In genomic region chr2:11583840-11584529, GRCh38 we compare ENCODE assay signal across 8 cellular contexts. TPM values are rescaled to one million over a fixed set of nuclear protein-coding genes. Genes with fewer than 3 reads are reported as not detected.
A peak's percentile ranks its signal among the peaks of the same experiment; 100 is the strongest.
DNase-seq lines count a peak whose midpoint lies in the region; ATAC-seq, FAIRE-seq and TF ChIP-seq lines count a peak whose summit lies in the region.

No MANE protein-coding gene starts in this region.

- CTCF ChIA-PET in activated CD4-positive, alpha-beta memory T cell treated with anti-CD3 and anti-CD28 coated beads, Interleukin-2, amount 10 ng/mL, durations not matched to agents 7 days and 5 days (lab: Charles Lee) = interaction anchor here (0.8 to 6.2 kb wide), 18 partner anchors 10 to 751 kb away, joined by 3 to 91 read pairs (median 4); partner anchors contain the start of genes GREB1 and SLC66A3

- peak; percentile 35 for DNase-seq in NCI-H82 treated with DMSO at 0.1 percent for 48 hours (lab: John Stamatoyannopoulos, UW; ENCODE audit: unreplicated experiment)
- peak; percentile 68 for DNase-seq in activated CD4-positive, alpha-beta memory T cell treated with anti-CD3 and anti-CD28 coated beads, Interleukin-2, amount 10 ng/mL, durations not matched to agents 7 days and 5 days
- peak; percentile 92 for DNase-seq in stimulated activated CD8-positive, alpha-beta memory T cell treated with anti-CD3 and anti-CD28 coated beads, Interleukin-4, amount 100 ng/mL, for 48 hours

- no peak overlapping the region for H3K9ac ChIP-seq in muscle layer of colon (ENCODE audit: low read length)

- no peak overlapping the region for H3K27ac Mint-ChIP-seq in activated CD4-positive, alpha-beta memory T cell treated with anti-CD3 and anti-CD28 coated beads, Interleukin-2, amount 10 ng/mL, durations not matched to agents 7 days and 5 days

- FAIRE-seq in endometrium (lab: Jason Lieb, UNC) = peak; percentile 93

- H3K36me3 ChIP-seq in muscle layer of colon (ENCODE audit: insufficient read depth, low read length) = no peaks in the 10 kb centered on the region

- H3K9me3 Mint-ChIP-seq in activated CD4-positive, alpha-beta memory T cell treated with anti-CD3 and anti-CD28 coated beads, Interleukin-2, amount 10 ng/mL, durations not matched to agents 7 days and 5 days = no peaks in the 10 kb centered on the region

- POLR2A ChIA-PET in activated CD4-positive, alpha-beta memory T cell treated with anti-CD3 and anti-CD28 coated beads, Interleukin-2, amount 10 ng/mL, durations not matched to agents 7 days and 5 days (lab: Charles Lee) = interaction anchor here (1.3 kb wide), 1 partner anchor 451 kb away, joined by 4 read pairs; a partner anchor contains a TSS

- no peak overlapping the region for H3K4me3 Mint-ChIP-seq in activated CD4-positive, alpha-beta memory T cell treated with anti-CD3 and anti-CD28 coated beads, Interleukin-2, amount 10 ng/mL, durations not matched to agents 7 days and 5 days

- H3K9me3 ChIP-seq in muscle layer of colon (ENCODE audit: low read length) = no peaks in the 10 kb centered on the region

- ATAC-seq in GM19043 (IDR thresholded peaks at IDR 0.05; ENCODE audit: low read depth, unreplicated experiment) (peak; percentile 74), HG03378 (IDR thresholded peaks at IDR 0.05; ENCODE audit: unreplicated experiment) (peak; percentile 95)

- no peak overlapping the region for H3K4me3 ChIP-seq in muscle layer of colon (ENCODE audit: low read depth in 1 of 2, low read length in 2 of 2)

- peaks cover 3% of the 10 kb centered on the region for H3K4me1 ChIP-seq in muscle layer of colon (ENCODE audit: insufficient read depth, low read length)

- no peaks in the 10 kb centered on the region for H3K36me3 Mint-ChIP-seq in activated CD4-positive, alpha-beta memory T cell treated with anti-CD3 and anti-CD28 coated beads, Interleukin-2, amount 10 ng/mL, durations not matched to agents 7 days and 5 days (ENCODE audit: low read depth)

- no peak overlapping the region for H3K27ac ChIP-seq in C4-2B
- peak overlapping the region; percentile 32 for H3K27ac ChIP-seq in muscle layer of colon (ENCODE audit: low read depth, low read length)

- peaks cover 3% of the 10 kb centered on the region for H3K4me1 Mint-ChIP-seq in activated CD4-positive, alpha-beta memory T cell treated with anti-CD3 and anti-CD28 coated beads, Interleukin-2, amount 10 ng/mL, durations not matched to agents 7 days and 5 days

- H3K27me3 Mint-ChIP-seq in activated CD4-positive, alpha-beta memory T cell treated with anti-CD3 and anti-CD28 coated beads, Interleukin-2, amount 10 ng/mL, durations not matched to agents 7 days and 5 days = peaks cover 3% of the 10 kb centered on the region

- H3K27me3 ChIP-seq in muscle layer of colon (ENCODE audit: control insufficient read depth in 1 of 2, insufficient read depth in 2 of 2, low read length in 2 of 2) = no peaks in the 10 kb centered on the region

- peak; percentile 90 for TF ChIP-seq CTCF in C4-2B (conservative IDR thresholded peaks at IDR 0.05)

RNA-seq across cellular contexts. Expression of gene GREB1, which starts 50.1 kb away (rescaled TPM):
- under 1 TPM; 0.13 to 0.33 TPM for total RNA-seq in activated CD4-positive, alpha-beta memory T cell treated with anti-CD3 and anti-CD28 coated beads, Interleukin-2, amount 10 ng/mL, durations not matched to agents 7 days and 5 days

Comparison
In these comparisons a context has a peak if more than half of its experiments do, and no peak if none do; other contexts are left out.
1. DNase-seq: peak in every context shown above with its lines; median percentile 92 in stimulated activated CD8-positive, alpha-beta memory T cell treated with anti-CD3 and anti-CD28 coated beads, Interleukin-4, amount 100 ng/mL, for 48 hours; 68 in activated CD4-positive, alpha-beta memory T cell treated with anti-CD3 and anti-CD28 coated beads, Interleukin-2, amount 10 ng/mL, durations not matched to agents 7 days and 5 days; 35 in NCI-H82 treated with DMSO at 0.1 percent for 48 hours.